Comparison of ENCODE assay signal across 8 cellular contexts in genomic region chr10:43419997-43420368, GRCh38. TPM values are rescaled to one million over a fixed set of nuclear protein-coding genes. Genes with fewer than 3 reads are reported as not detected.
DNase-seq lines count a peak whose midpoint lies in the region; ATAC-seq lines count a peak whose summit lies in the region.

No MANE protein-coding gene starts in this region.

- peaks cover 3% of the 10 kb centered on the region for H3K4me1 ChIP-seq in right cardiac atrium (ENCODE audit: control insufficient read depth, insufficient read depth, low read length)

- peaks cover 8% of the 10 kb centered on the region for H3K4me1 Mint-ChIP-seq in activated T-helper 17 cell treated with anti-CD3 and anti-CD28 coated beads, Interleukin-2, amount 50 U/mL, for 72 hours
- H3K4me1 Mint-ChIP-seq in stimulated activated naive CD8-positive, alpha-beta T cell treated with anti-CD3 and anti-CD28 coated beads, Interleukin-15, amount 100 ng/mL, for 72 hours, result peaks cover 47% of the 10 kb centered on the region

- H3K27me3 Mint-ChIP-seq in activated T-helper 17 cell treated with anti-CD3 and anti-CD28 coated beads, Interleukin-2, amount 50 U/mL, for 72 hours, result no peaks in the 10 kb centered on the region
- H3K27me3 Mint-ChIP-seq in stimulated activated naive CD8-positive, alpha-beta T cell treated with anti-CD3 and anti-CD28 coated beads, Interleukin-15, amount 100 ng/mL, for 72 hours, result no peaks in the 10 kb centered on the region

- peak; percentile 9 for ATAC-seq in HG02571 (IDR thresholded peaks at IDR 0.05; ENCODE audit: unreplicated experiment)
- ATAC-seq in activated T-helper 17 cell treated with anti-CD3 and anti-CD28 coated beads, Interleukin-2, amount 50 U/mL, for 72 hours (replicated peaks), result no peak
- no peak for ATAC-seq in right cardiac atrium
- ATAC-seq in stimulated activated naive CD8-positive, alpha-beta T cell treated with anti-CD3 and anti-CD28 coated beads, Interleukin-15, amount 100 ng/mL, for 72 hours, result no peak
- ATAC-seq in GM19395 (IDR thresholded peaks at IDR 0.05; ENCODE audit: unreplicated experiment), result no peak

- intact Hi-C loops in right cardiac atrium (cut with DNase I), result no loop called here

- peak overlapping the region; percentile 50 for H3K4me3 ChIP-seq in right cardiac atrium (ENCODE audit: low read length)

- H3K27ac ChIP-seq in right cardiac atrium (ENCODE audit: low read length), result peak overlapping the region; percentile 94

- no peaks in the 10 kb centered on the region for H3K36me3 Mint-ChIP-seq in activated T-helper 17 cell treated with anti-CD3 and anti-CD28 coated beads, Interleukin-2, amount 50 U/mL, for 72 hours (ENCODE audit: low read depth)

- H3K9me3 ChIP-seq in right cardiac atrium (ENCODE audit: control insufficient read depth, low read length), result no peaks in the 10 kb centered on the region

- DNase-seq in right cardiac atrium (no peak), NCI-H2107 treated with DMSO at 0.1 percent for 48 hours (lab: John Stamatoyannopoulos, UW; ENCODE audit: unreplicated experiment) (no peak), GM03348 (ENCODE audit: low spot score) (no peak), NCI-H82 (lab: John Stamatoyannopoulos, UW) (no peak)
- no peak for DNase-seq in stimulated activated naive CD8-positive, alpha-beta T cell treated with anti-CD3 and anti-CD28 coated beads, Interleukin-15, amount 100 ng/mL, for 72 hours

- H3K9me3 Mint-ChIP-seq in activated T-helper 17 cell treated with anti-CD3 and anti-CD28 coated beads, Interleukin-2, amount 50 U/mL, for 72 hours, result no peaks in the 10 kb centered on the region
- peaks cover 0 to 7% of the 10 kb centered on the region in 2 donors for H3K9me3 Mint-ChIP-seq in stimulated activated naive CD8-positive, alpha-beta T cell treated with anti-CD3 and anti-CD28 coated beads, Interleukin-15, amount 100 ng/mL, for 72 hours

- peak overlapping the region; percentile 95 for H3K4me3 Mint-ChIP-seq in activated T-helper 17 cell treated with anti-CD3 and anti-CD28 coated beads, Interleukin-2, amount 50 U/mL, for 72 hours
- peak overlapping the region; percentile 85 to 97 for H3K4me3 Mint-ChIP-seq in stimulated activated naive CD8-positive, alpha-beta T cell treated with anti-CD3 and anti-CD28 coated beads, Interleukin-15, amount 100 ng/mL, for 72 hours

- peak overlapping the region; percentile 94 for H3K27ac Mint-ChIP-seq in activated T-helper 17 cell treated with anti-CD3 and anti-CD28 coated beads, Interleukin-2, amount 50 U/mL, for 72 hours
- H3K27ac Mint-ChIP-seq in stimulated activated naive CD8-positive, alpha-beta T cell treated with anti-CD3 and anti-CD28 coated beads, Interleukin-15, amount 100 ng/mL, for 72 hours, result peak overlapping the region; percentile 93 to 96

- H3K27me3 ChIP-seq in right cardiac atrium (ENCODE audit: control insufficient read depth, insufficient read depth), result no peaks in the 10 kb centered on the region

- WGBS in right cardiac atrium, result 55% methylated on average over 18 of the region's 18 CpGs

RNA-seq across cellular contexts. Expression of gene HNRNPF, which starts 11.0 kb away (rescaled TPM):
- total RNA-seq in activated T-helper 17 cell treated with anti-CD3 and anti-CD28 coated beads, Interleukin-2, amount 50 U/mL, for 72 hours, result 100 to 1,000 TPM; 306 to 483 TPM
- total RNA-seq in right cardiac atrium, result 10 to 100 TPM; 67.2 to 93.4 (median 77.2) TPM
- 41.6 TPM for polyA plus RNA-seq in right cardiac atrium

RNA-seq across cellular contexts. Expression of gene ZNF487, which starts 16.9 kb away (rescaled TPM):
- total RNA-seq in activated T-helper 17 cell treated with anti-CD3 and anti-CD28 coated beads, Interleukin-2, amount 50 U/mL, for 72 hours, result 1 to 10 TPM; 2.5 to 2.9 TPM
- 1 to 10 TPM; 3.0 to 4.0 (median 3.4) TPM for total RNA-seq in right cardiac atrium
- polyA plus RNA-seq in right cardiac atrium, result 4.2 TPM

RNA-seq across cellular contexts. Expression of gene FXYD4, which starts 48.5 kb away (rescaled TPM):
- not detected for total RNA-seq in activated T-helper 17 cell treated with anti-CD3 and anti-CD28 coated beads, Interleukin-2, amount 50 U/mL, for 72 hours
- total RNA-seq in right cardiac atrium, result not detected
- not detected for polyA plus RNA-seq in right cardiac atrium
